Comparison of ENCODE assay signal across 9 cellular contexts in genomic region chr2:149715005-149715592, GRCh38.
DNase-seq lines count a peak whose midpoint lies in the region; ATAC-seq, FAIRE-seq and TF ChIP-seq lines count a peak whose summit lies in the region.
"Had no signal": no experiment of that assay in that cellular context is flagged by ENCODE, and none has a peak within 500 bp of the region (broad histone marks: within the 10 kb centered on the region; RNA-seq: fewer than 3 reads in every experiment).

No MANE protein-coding gene starts in this region.

- DNase-seq in NCI-H1417 (lab: John Stamatoyannopoulos, UW) (peak in 2 of 3 experiments; percentile 3 to 42), NCI-H1417 treated with DMSO at 0.1 percent for 48 hours (lab: John Stamatoyannopoulos, UW) (no peak), RPMI7951 (ENCODE audit: low read depth) (peak; percentile 77), hepatocyte (ENCODE audit: low spot score) (peak; percentile 39), frontal cortex (ENCODE audit: low spot score in 2 of 2) (no peak)

- peak; percentile 77 for ATAC-seq in HG02642 (IDR thresholded peaks at IDR 0.05; ENCODE audit: poor library complexity, unreplicated experiment)
- ATAC-seq in GM21381 (IDR thresholded peaks at IDR 0.05; ENCODE audit: unreplicated experiment), result no peak
- ATAC-seq in HG03469 (IDR thresholded peaks at IDR 0.05; ENCODE audit: unreplicated experiment), result no peak

- no peaks in the 10 kb centered on the region for H3K79me2 ChIP-seq in hepatocyte

- no peak for FAIRE-seq in frontal cortex (lab: Jason Lieb, UNC)

- no peaks in the 10 kb centered on the region for H4K20me1 ChIP-seq in hepatocyte (ENCODE audit: insufficient read depth, poor library complexity, severe bottlenecking)
- H4K20me1 ChIP-seq: BLaER1 had no signal

- no peaks in the 10 kb centered on the region for H3K9me2 ChIP-seq in hepatocyte (replicated peaks; ENCODE audit: insufficient read depth)

- H3K36me3 ChIP-seq in hepatocyte (replicated peaks; ENCODE audit: insufficient read depth, low read depth), result no peaks in the 10 kb centered on the region
- H3K36me3 ChIP-seq: BLaER1 had no signal

- no peak overlapping the region for H2AFZ ChIP-seq in hepatocyte

- H3K27ac ChIP-seq in hepatocyte, result no peak overlapping the region
- H3K27ac ChIP-seq: BLaER1 had no signal

- H3K9me3 ChIP-seq in hepatocyte (ENCODE audit: low read depth), result no peaks in the 10 kb centered on the region
- H3K9me3 ChIP-seq: BLaER1 had no signal

- H3K27me3 ChIP-seq in hepatocyte, result no peaks in the 10 kb centered on the region
- H3K27me3 ChIP-seq: BLaER1 had no signal

- H3K4me3 ChIP-seq in hepatocyte, result no peak overlapping the region
- H3K4me3 ChIP-seq: BLaER1 had no signal

- peak; percentile 50 for TF ChIP-seq CTCF in hepatocyte (IDR thresholded peaks at IDR 0.05; ENCODE audit: poor library complexity)

- 75% methylated on average over 3 of the region's 3 CpGs for WGBS in hepatocyte (ENCODE audit: low lambda C conversion rate, missing lambda C conversion rate)

- no peaks in the 10 kb centered on the region for H3K4me1 ChIP-seq in hepatocyte (ENCODE audit: insufficient read depth)
- H3K4me1 ChIP-seq: BLaER1 had no signal

- H3K4me2 ChIP-seq in hepatocyte, result no peak overlapping the region
- H3K4me2 ChIP-seq: BLaER1 had no signal

Comparison
In these comparisons a context has a peak if more than half of its experiments do, and no peak if none do; other contexts are left out.
1. DNase-seq: peak in NCI-H1417 (2 of 3), RPMI7951 (single experiment) and hepatocyte (single experiment); none in NCI-H1417 treated with DMSO at 0.1 percent for 48 hours (single experiment) and frontal cortex (0 of 2).